ENCODE assay signal across 32 cellular contexts in genomic region chr10:42544945-42545344, GRCh38.
"Had no signal": no experiment of that assay in that cellular context is flagged by ENCODE, and none has a peak within 500 bp of the region (broad histone marks: within the 10 kb centered on the region; RNA-seq: fewer than 3 reads in every experiment).

No MANE protein-coding gene starts in this region.

- H3K4me2 ChIP-seq: neural progenitor cell, smooth muscle cell had no signal

- H3K4me3 Mint-ChIP-seq: naive thymus-derived CD8-positive, alpha-beta T cell; natural killer cell treated with Interleukin-12 subunit alpha and Interleukin-12 subunit beta and Interleukin-15 and Interleukin-18, amount 100 ng/mL, for 72 hours; nephron progenitor cell; neural progenitor cell; stimulated activated memory B cell treated with anti-CD40 and anti-IgM and Interleukin-4, amounts not matched to agents 10 μg/mL and 1 μg/mL and 100 μg/mL, for 72 hours; stimulated activated naive CD8-positive, alpha-beta T cell treated with anti-CD3 and anti-CD28 coated beads, Interleukin-15, amount 100 ng/mL, for 72 hours; type B pancreatic cell had no signal

- H3K27ac Mint-ChIP-seq: naive thymus-derived CD8-positive, alpha-beta T cell; natural killer cell treated with Interleukin-12 subunit alpha and Interleukin-12 subunit beta and Interleukin-15 and Interleukin-18, amount 100 ng/mL, for 72 hours; nephron progenitor cell; neural progenitor cell; progenitor cell of endocrine pancreas; stimulated activated memory B cell treated with anti-CD40 and anti-IgM and Interleukin-4, amounts not matched to agents 10 μg/mL and 1 μg/mL and 100 μg/mL, for 72 hours; stimulated activated naive CD8-positive, alpha-beta T cell treated with anti-CD3 and anti-CD28 coated beads, Interleukin-15, amount 100 ng/mL, for 72 hours; type B pancreatic cell had no signal

- ATAC-seq: naive thymus-derived CD8-positive, alpha-beta T cell; natural killer cell treated with Interleukin-12 subunit alpha and Interleukin-12 subunit beta and Interleukin-15 and Interleukin-18, amount 100 ng/mL, for 72 hours; psoas muscle; right cardiac atrium; sciatic nerve; stimulated activated memory B cell treated with anti-CD40 and anti-IgM and Interleukin-4, amounts not matched to agents 10 μg/mL and 1 μg/mL and 100 μg/mL, for 72 hours; stimulated activated naive CD8-positive, alpha-beta T cell treated with anti-CD3 and anti-CD28 coated beads, Interleukin-15, amount 100 ng/mL, for 72 hours; stimulated activated naive CD8-positive, alpha-beta T cell treated with anti-CD3 and anti-CD28 coated beads, Interleukin-15, Interleukin-2, amounts not matched to agents 100 U/mL and 50 U/mL, for 24 hours; upper lobe of right lung had no signal

- H3K9ac ChIP-seq: neural progenitor cell, parathyroid adenoma had no signal

- H2AFZ ChIP-seq: neural progenitor cell, parathyroid adenoma had no signal

- DNase-seq: naive thymus-derived CD8-positive, alpha-beta T cell; nephron progenitor cell; occipital lobe; ovary; posterior cingulate gyrus; psoas muscle; right cardiac atrium; spleen; stimulated activated CD4-positive, alpha-beta T cell treated with anti-CD3 and anti-CD28 coated beads, Interleukin-12 subunit alpha, Interleukin-12 subunit beta, amount 100 ng/mL, for 4 hours; stimulated activated CD4-positive, alpha-beta T cell treated with anti-CD3 and anti-CD28 coated beads, Interleukin-1b, Interleukin-23, amount 100 ng/mL, for 48 hours; stimulated activated CD4-positive, alpha-beta T cell treated with anti-CD3 and anti-CD28 coated beads, Interleukin-4, amount 100 ng/mL, for 1 hour; stimulated activated CD4-positive, alpha-beta T cell treated with anti-CD3 and anti-CD28 coated beads, Interleukin-4, amount 100 ng/mL, for 4 hours; stimulated activated CD8-positive, alpha-beta memory T cell treated with anti-CD3 and anti-CD28 coated beads, Interleukin-4, amount 100 ng/mL, for 48 hours; stimulated activated naive CD4-positive, alpha-beta T cell; stimulated activated naive CD8-positive, alpha-beta T cell treated with anti-CD3 and anti-CD28 coated beads, Interleukin-15, amount 100 ng/mL, for 72 hours; stimulated activated naive CD8-positive, alpha-beta T cell treated with anti-CD3 and anti-CD28 coated beads, Interleukin-15, Interleukin-2, amounts not matched to agents 100 U/mL and 50 U/mL, for 24 hours; substantia nigra; testis; tibial artery; transverse colon; upper lobe of right lung; uterus had no signal

- H3K27me3 Mint-ChIP-seq: naive thymus-derived CD8-positive, alpha-beta T cell; natural killer cell treated with Interleukin-12 subunit alpha and Interleukin-12 subunit beta and Interleukin-15 and Interleukin-18, amount 100 ng/mL, for 72 hours; progenitor cell of endocrine pancreas; stimulated activated memory B cell treated with anti-CD40 and anti-IgM and Interleukin-4, amounts not matched to agents 10 μg/mL and 1 μg/mL and 100 μg/mL, for 72 hours; stimulated activated naive CD8-positive, alpha-beta T cell treated with anti-CD3 and anti-CD28 coated beads, Interleukin-15, amount 100 ng/mL, for 72 hours; type B pancreatic cell had no signal

- H3K4me3 ChIP-seq: neural progenitor cell, ovary, psoas muscle, skin epidermis, smooth muscle cell, spleen, suprapubic skin, testis, tibial artery, transverse colon, upper lobe of right lung, uterus had no signal

- H3K27ac ChIP-seq: neural progenitor cell, ovary, parathyroid adenoma, psoas muscle, skin epidermis, suprapubic skin, tibial artery, transverse colon, upper lobe of right lung, uterus had no signal

- H3K4me1 ChIP-seq: neural progenitor cell, parathyroid adenoma, psoas muscle, testis, transverse colon, upper lobe of right lung, uterus had no signal

- H3K79me2 ChIP-seq: parathyroid adenoma had no signal

- H3K9me3 ChIP-seq: testis had no signal

- H3K36me3 ChIP-seq: ovary, upper lobe of right lung had no signal

- H3K27me3 ChIP-seq: neural progenitor cell, ovary, spleen, suprapubic skin, testis, tibial artery, transverse colon, upper lobe of right lung, uterus had no signal

- H3K4me1 Mint-ChIP-seq: nephron progenitor cell, neural progenitor cell had no signal
